Comparison of ENCODE assay signal across 28 cellular contexts in the genomic region with DNA sequence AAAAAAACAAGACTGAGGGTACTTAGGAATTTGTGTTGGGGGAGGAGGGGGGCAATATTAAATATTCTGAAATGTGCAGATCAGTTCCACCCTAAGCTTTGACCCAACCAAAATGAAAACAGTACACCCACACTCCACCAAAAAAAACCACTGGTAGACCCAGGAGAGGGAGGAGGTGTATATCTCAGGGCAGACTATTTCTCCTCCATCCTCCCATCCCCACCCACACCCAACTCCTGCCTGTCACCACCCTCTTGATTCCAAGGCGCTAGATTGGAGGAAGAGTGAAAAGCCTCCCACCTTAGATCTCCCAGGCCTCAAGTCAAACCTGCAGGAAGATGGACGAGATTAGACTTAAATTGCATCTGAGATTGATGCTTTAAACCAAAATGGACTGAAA.
"Had no signal": no experiment of that assay in that cellular context is flagged by ENCODE, and none has a peak within 500 bp of the region (broad histone marks: within the 10 kb centered on the region; RNA-seq: fewer than 3 reads in every experiment).

No MANE protein-coding gene starts in this region.

- H3K4me1 ChIP-seq: neural progenitor cell, pancreas, prostate gland, right atrium auricular region, right lobe of liver, sigmoid colon, suprapubic skin, testis, tibial artery, transverse colon, upper lobe of right lung, uterus had no signal

- H3K4me3 Mint-ChIP-seq: naive thymus-derived CD4-positive, alpha-beta T cell; natural killer cell; nephron; neural progenitor cell; stimulated activated memory B cell treated with anti-CD40 and anti-IgM and Interleukin-4, amounts not matched to agents 10 μg/mL and 1 μg/mL and 100 μg/mL, for 72 hours; stimulated activated naive CD8-positive, alpha-beta T cell treated with anti-CD3 and anti-CD28 coated beads, Interleukin-15, amount 100 ng/mL, for 72 hours; type B pancreatic cell had no signal

- H3K27me3 ChIP-seq: neural progenitor cell, neutrophil, right atrium auricular region, right lobe of liver, sigmoid colon, suprapubic skin, testis, transverse colon, upper lobe of right lung, uterus had no signal

- H3K4me2 ChIP-seq: neural progenitor cell had no signal

- DNase-seq: naive thymus-derived CD4-positive, alpha-beta T cell; natural killer cell; nucleus accumbens; pancreas; sigmoid colon; small intestine; stimulated activated CD4-positive, alpha-beta T cell treated with anti-CD3 and anti-CD28 coated beads, Interleukin-1b, Interleukin-23, amount 100 ng/mL, for 48 hours; stimulated activated CD4-positive, alpha-beta T cell treated with anti-CD3 and anti-CD28 coated beads, Interleukin-4, amount 100 ng/mL, for 1 hour; stimulated activated CD4-positive, alpha-beta T cell treated with anti-CD3 and anti-CD28 coated beads, Interleukin-4, amount 100 ng/mL, for 4 hours; stimulated activated CD8-positive, alpha-beta memory T cell treated with anti-CD3 and anti-CD28 coated beads, Interleukin-4, amount 100 ng/mL, for 48 hours; stimulated activated naive CD4-positive, alpha-beta T cell; stimulated activated naive CD8-positive, alpha-beta T cell treated with anti-CD3 and anti-CD28 coated beads, Interleukin-15, amount 100 ng/mL, for 72 hours; stimulated activated naive CD8-positive, alpha-beta T cell treated with anti-CD3 and anti-CD28 coated beads, Interleukin-15, Interleukin-2, amounts not matched to agents 100 U/mL and 50 U/mL, for 24 hours; substantia nigra; testis; tibial artery; transverse colon; upper lobe of right lung had no signal

- H3K9ac ChIP-seq: neural progenitor cell had no signal

- H3K4me3 ChIP-seq: neural progenitor cell, pancreas, prostate gland, right atrium auricular region, right lobe of liver, sigmoid colon, suprapubic skin, testis, tibial artery, transverse colon, upper lobe of right lung, uterus had no signal

- H3K36me3 ChIP-seq: neural progenitor cell, neutrophil, pancreas, prostate gland, right atrium auricular region, right lobe of liver, sigmoid colon, suprapubic skin, tibial artery, transverse colon, upper lobe of right lung, uterus had no signal

- H3K27ac Mint-ChIP-seq: naive thymus-derived CD4-positive, alpha-beta T cell; natural killer cell; nephron; neural progenitor cell; stimulated activated memory B cell treated with anti-CD40 and anti-IgM and Interleukin-4, amounts not matched to agents 10 μg/mL and 1 μg/mL and 100 μg/mL, for 72 hours; stimulated activated naive CD8-positive, alpha-beta T cell treated with anti-CD3 and anti-CD28 coated beads, Interleukin-15, amount 100 ng/mL, for 72 hours; type B pancreatic cell had no signal

- ATAC-seq: naive thymus-derived CD4-positive, alpha-beta T cell; pancreas; stimulated activated memory B cell treated with anti-CD40 and anti-IgM and Interleukin-4, amounts not matched to agents 10 μg/mL and 1 μg/mL and 100 μg/mL, for 72 hours; stimulated activated naive CD8-positive, alpha-beta T cell treated with anti-CD3 and anti-CD28 coated beads, Interleukin-15, amount 100 ng/mL, for 72 hours; stimulated activated naive CD8-positive, alpha-beta T cell treated with anti-CD3 and anti-CD28 coated beads, Interleukin-15, Interleukin-2, amounts not matched to agents 100 U/mL and 50 U/mL, for 24 hours had no signal

- H3K9me3 Mint-ChIP-seq: natural killer cell; nephron; neural progenitor cell; stimulated activated memory B cell treated with anti-CD40 and anti-IgM and Interleukin-4, amounts not matched to agents 10 μg/mL and 1 μg/mL and 100 μg/mL, for 72 hours; stimulated activated naive CD8-positive, alpha-beta T cell treated with anti-CD3 and anti-CD28 coated beads, Interleukin-15, amount 100 ng/mL, for 72 hours; type B pancreatic cell had no signal

- H3K4me1 Mint-ChIP-seq: naive thymus-derived CD4-positive, alpha-beta T cell; natural killer cell; nephron; stimulated activated memory B cell treated with anti-CD40 and anti-IgM and Interleukin-4, amounts not matched to agents 10 μg/mL and 1 μg/mL and 100 μg/mL, for 72 hours; stimulated activated naive CD8-positive, alpha-beta T cell treated with anti-CD3 and anti-CD28 coated beads, Interleukin-15, amount 100 ng/mL, for 72 hours had no signal

- H3K36me3 Mint-ChIP-seq: naive thymus-derived CD4-positive, alpha-beta T cell; natural killer cell; neural progenitor cell; stimulated activated memory B cell treated with anti-CD40 and anti-IgM and Interleukin-4, amounts not matched to agents 10 μg/mL and 1 μg/mL and 100 μg/mL, for 72 hours; type B pancreatic cell had no signal

- H3K9me3 ChIP-seq: neutrophil, pancreas, prostate gland, right atrium auricular region, right lobe of liver, sigmoid colon, suprapubic skin, testis, tibial artery, transverse colon, upper lobe of right lung, uterus had no signal

- H3K27ac ChIP-seq: neural progenitor cell, neutrophil, pancreas, prostate gland, right atrium auricular region, right lobe of liver, sigmoid colon, suprapubic skin, testis, tibial artery, transverse colon, upper lobe of right lung, uterus had no signal
